In the genomic region with DNA sequence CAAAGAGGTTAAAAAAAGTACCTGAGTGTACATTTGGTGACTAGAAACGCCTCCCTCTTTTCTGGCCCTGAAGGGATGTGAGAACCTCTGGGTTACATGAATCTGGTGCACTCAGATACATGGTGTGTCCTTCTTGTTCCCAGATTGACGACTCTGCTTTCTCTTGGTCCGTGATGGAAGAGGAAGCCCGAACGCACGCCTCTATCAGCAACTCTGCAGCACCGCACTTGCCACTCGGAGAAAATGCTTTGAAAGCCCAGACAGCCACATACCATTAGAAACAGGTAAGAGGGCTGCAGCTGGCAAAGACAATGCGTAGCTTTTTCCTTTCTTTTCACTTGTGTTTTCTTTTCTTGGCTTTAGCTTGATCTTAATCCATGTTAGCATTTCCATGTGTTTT, we compare ENCODE assay signal across 30 cellular contexts. TPM values are rescaled to one million over a fixed set of nuclear protein-coding genes. Genes with fewer than 3 reads are reported as not detected.
"Had no signal": no experiment of that assay in that cellular context is flagged by ENCODE, and none has a peak within 500 bp of the region (broad histone marks: within the 10 kb centered on the region; RNA-seq: fewer than 3 reads in every experiment).

No MANE protein-coding gene starts in this region.

- H3K4me3 ChIP-seq: coronary artery, dorsolateral prefrontal cortex had no signal

- H3K36me3 ChIP-seq: brain microvascular endothelial cell had no signal

- H3K27me3 Mint-ChIP-seq: activated naive CD8-positive, alpha-beta T cell; activated T-helper 17 cell treated with anti-CD3 and anti-CD28 coated beads, Interleukin-2, amount 50 U/mL, for 72 hours had no signal

- H3K4me3 Mint-ChIP-seq: activated CD4-positive, alpha-beta memory T cell treated with anti-CD3 and anti-CD28 coated beads, Interleukin-2, amount 10 ng/mL, durations not matched to agents 7 days and 5 days; activated CD4-positive, alpha-beta T cell treated with anti-CD3 and anti-CD28 coated beads for 36 hours; activated CD4-positive, alpha-beta T cell treated with anti-CD3 and anti-CD28 coated beads, Interleukin-2, amount 10 ng/mL, durations not matched to agents 24 days and 14 days; activated naive CD8-positive, alpha-beta T cell; activated T-cell treated with anti-CD3 and anti-CD28 coated beads, Interleukin-2, amount 50 U/mL, for 4 hours; activated T-helper 17 cell treated with anti-CD3 and anti-CD28 coated beads, Interleukin-2, amount 50 U/mL, for 72 hours; central memory CD8-positive, alpha-beta T cell; dendritic cell treated with granulocyte-macrophage colony-stimulating factor and Interleukin-4, amounts not matched to agents 40 ng/mL and 50 ng/mL, for 4 days; endodermal cell had no signal

- H3K9me3 Mint-ChIP-seq: activated CD4-positive, alpha-beta T cell treated with anti-CD3 and anti-CD28 coated beads, Interleukin-2, amount 10 ng/mL, durations not matched to agents 24 days and 14 days; activated T-cell treated with anti-CD3 and anti-CD28 coated beads, Interleukin-2, amount 50 U/mL, for 4 hours; activated T-helper 17 cell treated with anti-CD3 and anti-CD28 coated beads, Interleukin-2, amount 50 U/mL, for 72 hours; central memory CD8-positive, alpha-beta T cell; dendritic cell treated with granulocyte-macrophage colony-stimulating factor and Interleukin-4, amounts not matched to agents 40 ng/mL and 50 ng/mL, for 4 days; endodermal cell had no signal

- DNase-seq: activated CD4-positive, alpha-beta memory T cell treated with anti-CD3 and anti-CD28 coated beads, Interleukin-2, amount 10 ng/mL, durations not matched to agents 7 days and 5 days; activated CD4-positive, alpha-beta T cell treated with anti-CD3 and anti-CD28 coated beads for 36 hours; activated CD4-positive, alpha-beta T cell treated with anti-CD3 and anti-CD28 coated beads, Interleukin-2, amount 10 ng/mL, durations not matched to agents 24 days and 14 days; activated CD4-positive, CD25-positive, alpha-beta regulatory T cell; activated CD4-positive, CD25-positive, alpha-beta regulatory T cell treated with anti-CD3 and anti-CD28 coated beads, Interleukin-2, amount 50 U/mL, for 72 hours; activated effector memory CD4-positive, alpha-beta T cell treated with Interleukin-2 at 50 U/mL for 16 hours; activated gamma-delta T cell treated with Interleukin-2 at 50 U/mL for 16 hours; activated naive CD4-positive, alpha-beta T cell treated with anti-CD3 and anti-CD28 coated beads, Interleukin-2, amount 50 U/mL, for 16 hours; activated naive CD4-positive, alpha-beta T cell treated with Interleukin-2 at 50 U/mL for 16 hours; activated T-cell treated with anti-CD3 and anti-CD28 coated beads, Interleukin-2, amount 50 U/mL, for 4 hours; amniotic stem cell; anterior cingulate cortex; brain microvascular endothelial cell; effector memory CD4-positive, alpha-beta T cell; endodermal cell; foreskin fibroblast; head of caudate nucleus; T-helper 2 cell had no signal

- H3K27ac Mint-ChIP-seq: activated CD4-positive, alpha-beta memory T cell treated with anti-CD3 and anti-CD28 coated beads, Interleukin-2, amount 10 ng/mL, durations not matched to agents 7 days and 5 days; activated CD4-positive, alpha-beta T cell treated with anti-CD3 and anti-CD28 coated beads for 36 hours; activated CD4-positive, alpha-beta T cell treated with anti-CD3 and anti-CD28 coated beads, Interleukin-2, amount 10 ng/mL, durations not matched to agents 24 days and 14 days; activated naive CD8-positive, alpha-beta T cell; activated T-helper 17 cell treated with anti-CD3 and anti-CD28 coated beads, Interleukin-2, amount 50 U/mL, for 72 hours; dendritic cell treated with granulocyte-macrophage colony-stimulating factor and Interleukin-4, amounts not matched to agents 40 ng/mL and 50 ng/mL, for 4 days; endodermal cell had no signal

- H3K4me1 Mint-ChIP-seq: activated CD4-positive, alpha-beta memory T cell treated with anti-CD3 and anti-CD28 coated beads, Interleukin-2, amount 10 ng/mL, durations not matched to agents 7 days and 5 days; activated CD4-positive, alpha-beta T cell treated with anti-CD3 and anti-CD28 coated beads for 36 hours; activated CD4-positive, alpha-beta T cell treated with anti-CD3 and anti-CD28 coated beads, Interleukin-2, amount 10 ng/mL, durations not matched to agents 24 days and 14 days; activated T-helper 17 cell treated with anti-CD3 and anti-CD28 coated beads, Interleukin-2, amount 50 U/mL, for 72 hours; central memory CD8-positive, alpha-beta T cell had no signal

- H3K27ac ChIP-seq: brain microvascular endothelial cell, coronary artery had no signal

- H3K27me3 ChIP-seq: brain microvascular endothelial cell, dorsolateral prefrontal cortex had no signal

- H3K36me3 Mint-ChIP-seq: activated naive CD8-positive, alpha-beta T cell had no signal

RNA-seq across cellular contexts. Expression of a gene that starts 39.9 kb away (rescaled TPM):
- total RNA-seq: activated CD4-positive, alpha-beta T cell treated with anti-CD3 and anti-CD28 coated beads for 36 hours; activated CD4-positive, alpha-beta T cell treated with anti-CD3 and anti-CD28 coated beads, Interleukin-2, amount 10 ng/mL, durations not matched to agents 24 days and 14 days; activated T-cell treated with anti-CD3 and anti-CD28 coated beads, Interleukin-2, amount 50 U/mL, for 4 hours; astrocyte; bronchial epithelial cell; cardiac septum; epithelial cell of proximal tubule; frontal cortex had no signal
- polyA plus RNA-seq: adipose tissue had no signal
